17 cellular contexts compared by ENCODE assay signal in the genomic region with DNA sequence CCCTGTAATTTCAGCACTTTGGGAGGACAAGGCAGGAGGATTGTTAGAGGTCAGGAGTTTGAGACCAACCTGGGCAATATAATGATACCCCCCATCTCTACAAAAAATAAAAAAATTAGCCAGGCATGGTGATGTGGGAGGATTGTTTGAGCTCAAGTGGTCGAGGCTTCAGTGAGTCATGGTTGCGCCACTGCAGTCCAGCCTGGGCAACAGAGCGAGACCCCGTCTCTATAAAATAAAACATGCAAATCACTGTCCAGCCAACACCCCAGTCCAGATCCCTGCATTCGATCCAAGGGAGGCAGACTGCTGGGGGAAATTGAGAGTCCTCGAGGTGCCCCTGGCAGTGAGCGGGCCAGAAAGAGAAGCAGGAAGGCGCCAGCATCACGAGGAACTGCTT.
"Had no signal": no experiment of that assay in that cellular context is flagged by ENCODE, and none has a peak within 500 bp of the region (broad histone marks: within the 10 kb centered on the region; RNA-seq: fewer than 3 reads in every experiment).

No MANE protein-coding gene starts in this region.

- H3K4me3 ChIP-seq: right atrium auricular region, skin epidermis had no signal

- ATAC-seq: activated CD4-positive, CD25-positive, alpha-beta regulatory T cell treated with anti-CD3 and anti-CD28 coated beads, Interleukin-2, amount 50 U/mL, for 24 hours; esophagus mucosa; left lobe of liver; naive thymus-derived CD4-positive, alpha-beta T cell; T-cell had no signal

- H3K27me3 Mint-ChIP-seq: naive thymus-derived CD4-positive, alpha-beta T cell; T-cell had no signal

- DNase-seq: activated naive CD4-positive, alpha-beta T cell treated with anti-CD3 and anti-CD28 coated beads, Interleukin-2, amount 50 U/mL, for 16 hours; activated T-cell treated with anti-CD3 and anti-CD28 coated beads for 4 hours; mammary epithelial cell; naive thymus-derived CD4-positive, alpha-beta T cell; stimulated activated CD4-positive, alpha-beta T cell treated with anti-CD3 and anti-CD28 coated beads, Interleukin-15, amount 100 ng/mL, for 24 hours; stimulated activated CD4-positive, alpha-beta T cell treated with anti-CD3 and anti-CD28 coated beads, Interleukin-4, amount 100 ng/mL, for 1 hour; stimulated activated naive CD4-positive, alpha-beta T cell treated with Interleukin-2 at 50 U/mL for 16 hours; substantia nigra; T-cell; T-helper 9 cell; trophoblast cell had no signal

- H3K27me3 ChIP-seq: right atrium auricular region had no signal

- H3K4me3 Mint-ChIP-seq: naive thymus-derived CD4-positive, alpha-beta T cell; T-cell had no signal

- H3K9me3 Mint-ChIP-seq: naive thymus-derived CD4-positive, alpha-beta T cell; T-cell had no signal

- H3K27ac ChIP-seq: neutrophil, right atrium auricular region had no signal

- H3K9me3 ChIP-seq: neutrophil, right atrium auricular region had no signal
